Comparison of ENCODE assay signal across 18 cellular contexts in the genomic region with DNA sequence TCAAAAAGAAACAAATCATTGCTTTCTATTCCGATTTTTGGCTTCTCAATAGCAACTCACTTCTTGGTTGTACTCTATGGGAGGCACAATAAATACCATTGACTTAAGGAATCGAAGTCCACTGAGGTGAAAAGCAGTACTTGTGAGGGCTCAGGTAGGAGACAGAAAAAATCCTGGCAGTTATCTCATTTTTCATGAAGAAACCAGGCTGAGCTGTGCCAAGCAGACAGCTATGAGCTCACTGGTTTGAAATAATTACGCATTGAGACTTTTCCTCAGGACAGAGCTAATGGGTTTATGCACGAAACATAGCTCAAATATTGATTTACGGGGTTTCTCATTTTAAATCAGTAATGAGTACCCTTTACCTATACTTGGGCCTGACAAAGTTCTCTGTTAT. TPM values are rescaled to one million over a fixed set of nuclear protein-coding genes. Genes with fewer than 3 reads are reported as not detected.
DNase-seq lines count a peak whose midpoint lies in the region; ATAC-seq lines count a peak whose summit lies in the region.
"Had no signal": no experiment of that assay in that cellular context is flagged by ENCODE, and none has a peak within 500 bp of the region (broad histone marks: within the 10 kb centered on the region; RNA-seq: fewer than 3 reads in every experiment).

No MANE protein-coding gene starts in this region.

- DNase-seq in NCI-H69 (lab: John Stamatoyannopoulos, UW) (peak; percentile 70), cerebellum (ENCODE audit: low spot score) (peak; percentile 47), substantia nigra (lab: John Stamatoyannopoulos, UW) (peak in 1 of 49 donors; percentile 17), COLO668 (lab: John Stamatoyannopoulos, UW; ENCODE audit: unreplicated experiment) (no peak), HuH-7.5 (ENCODE audit: low spot score) (no peak)
- DNase-seq: BE2C; Calu3; CD4-positive, alpha-beta T cell; MV-4-11; NCI-H1417 treated with DMSO at 0.1 percent for 48 hours; NCI-H1930; NCI-H774; PC-9 had no signal

- ATAC-seq in GM21381 (IDR thresholded peaks at IDR 0.05; ENCODE audit: unreplicated experiment), result no peak
- no peak for ATAC-seq in HG03025 (IDR thresholded peaks at IDR 0.05; ENCODE audit: low FRiP score, unreplicated experiment)
- ATAC-seq: K562, SK-N-SH treated with all-trans-retinoic acid at 6 μM for 48 hours had no signal

- peak overlapping the region; percentile 77 for H3K27ac ChIP-seq in layer of hippocampus (ENCODE audit: low read depth, low read length)
- H3K27ac ChIP-seq in substantia nigra (ENCODE audit: low read depth, low read length, poor library complexity, severe bottlenecking), result peak overlapping the region; percentile 81
- H3K27ac ChIP-seq: PC-9 had no signal

- no peaks in the 10 kb centered on the region for H3K27me3 ChIP-seq in layer of hippocampus (ENCODE audit: control insufficient read depth, insufficient read depth, low read length)
- H3K27me3 ChIP-seq: BE2C had no signal

RNA-seq across cellular contexts. Expression of a gene that starts 18.5 kb away (rescaled TPM):
- total RNA-seq in cerebellum, result 12.0 TPM

RNA-seq across cellular contexts. Expression of a gene that starts 32.5 kb away (rescaled TPM):
- total RNA-seq in cerebellum, result 33.3 TPM

Comparison
In these comparisons a context has a peak if more than half of its experiments do, and no peak if none do; other contexts are left out.
1. DNase-seq: peak in NCI-H69 (single experiment) and cerebellum (single experiment); none in COLO668 (single experiment) and HuH-7.5 (single experiment).